In genomic region chr15:77035999-77036471, GRCh38 we compare ENCODE assay signal across 12 cellular contexts. TPM values are rescaled to one million over a fixed set of nuclear protein-coding genes. Genes with fewer than 3 reads are reported as not detected.
DNase-seq lines count a peak whose midpoint lies in the region; ATAC-seq, FAIRE-seq and TF ChIP-seq lines count a peak whose summit lies in the region.
"Had no signal": no experiment of that assay in that cellular context is flagged by ENCODE, and none has a peak within 500 bp of the region (broad histone marks: within the 10 kb centered on the region; RNA-seq: fewer than 3 reads in every experiment).

No MANE protein-coding gene starts in this region.

- no peak overlapping the region for H3K9ac ChIP-seq in kidney (ENCODE audit: low read length in 2 of 2)

- ATAC-seq in activated T-cell treated with anti-CD3 and anti-CD28 coated beads, Interleukin-2, amount 50 U/mL, for 4 hours, result no peak
- ATAC-seq in stimulated activated memory B cell treated with anti-CD40 and anti-IgM and Interleukin-4, amounts not matched to agents 10 μg/mL and 1 μg/mL and 100 μg/mL, for 72 hours, result no peak
- ATAC-seq in GM18517 (IDR thresholded peaks at IDR 0.05; ENCODE audit: unreplicated experiment) (no peak), GM18867 (IDR thresholded peaks at IDR 0.05; ENCODE audit: unreplicated experiment) (no peak)

- CTCF ChIA-PET in HEK293T (lab: Yijun Ruan, JAX), result interaction anchor here (0.6 to 1.1 kb wide), 3 partner anchors 31 to 464 kb away, joined by 3 read pairs; no protein-coding TSS in a partner anchor

- no peaks in the 10 kb centered on the region for H3K27me3 Mint-ChIP-seq in activated T-cell treated with anti-CD3 and anti-CD28 coated beads, Interleukin-2, amount 50 U/mL, for 24 hours
- no peaks in the 10 kb centered on the region for H3K27me3 Mint-ChIP-seq in activated T-cell treated with anti-CD3 and anti-CD28 coated beads, Interleukin-2, amount 50 U/mL, for 4 hours (ENCODE audit: low read depth)
- H3K27me3 Mint-ChIP-seq in activated T-helper 2 cell treated with anti-CD3 and anti-CD28 coated beads, Interferon-gamma antibody, Interleukin-2, Interleukin-4, amounts not matched to agents 10 μg/mL and 5 μg/mL and 100 μg/mL, durations not matched to agents 14 hours and 24 hours and 36 hours (ENCODE audit: low read depth), result no peaks in the 10 kb centered on the region
- no peaks in the 10 kb centered on the region for H3K27me3 Mint-ChIP-seq in stimulated activated memory B cell treated with anti-CD40 and anti-IgM and Interleukin-4, amounts not matched to agents 10 μg/mL and 1 μg/mL and 100 μg/mL, for 72 hours

- intact Hi-C loops in activated T-helper 2 cell treated with anti-CD3 and anti-CD28 coated beads, Interferon-gamma antibody, Interleukin-2, Interleukin-4, amounts not matched to agents 10 μg/mL and 5 μg/mL and 100 μg/mL, durations not matched to agents 14 hours and 24 hours and 36 hours (cut with micrococcal nuclease), result no loop called here
- intact Hi-C loops in kidney (cut with DNase I), result no loop called here

- POLR2A ChIA-PET in HEK293T (lab: Yijun Ruan, JAX), result interaction anchor here (1.4 kb wide), 1 partner anchor 10 kb away, joined by 4 read pairs; no protein-coding TSS in a partner anchor

- no peak overlapping the region for H3K4me3 Mint-ChIP-seq in activated T-cell treated with anti-CD3 and anti-CD28 coated beads, Interleukin-2, amount 50 U/mL, for 24 hours
- H3K4me3 Mint-ChIP-seq in activated T-cell treated with anti-CD3 and anti-CD28 coated beads, Interleukin-2, amount 50 U/mL, for 4 hours, result no peak overlapping the region
- no peak overlapping the region for H3K4me3 Mint-ChIP-seq in activated T-helper 2 cell treated with anti-CD3 and anti-CD28 coated beads, Interferon-gamma antibody, Interleukin-2, Interleukin-4, amounts not matched to agents 10 μg/mL and 5 μg/mL and 100 μg/mL, durations not matched to agents 14 hours and 24 hours and 36 hours (ENCODE audit: low read depth)
- H3K4me3 Mint-ChIP-seq in stimulated activated memory B cell treated with anti-CD40 and anti-IgM and Interleukin-4, amounts not matched to agents 10 μg/mL and 1 μg/mL and 100 μg/mL, for 72 hours, result no peak overlapping the region

- TF ChIP-seq CTCF in kidney (IDR thresholded peaks at IDR 0.05; ENCODE audit: borderline replicate concordance, extremely low read depth, insufficient read depth), result no peak

- H3K36me3 Mint-ChIP-seq in activated T-cell treated with anti-CD3 and anti-CD28 coated beads, Interleukin-2, amount 50 U/mL, for 24 hours (ENCODE audit: low read depth), result peaks cover 92% of the 10 kb centered on the region
- H3K36me3 Mint-ChIP-seq in activated T-cell treated with anti-CD3 and anti-CD28 coated beads, Interleukin-2, amount 50 U/mL, for 4 hours (ENCODE audit: insufficient read depth), result peaks cover 23% of the 10 kb centered on the region
- peaks cover 75% of the 10 kb centered on the region for H3K36me3 Mint-ChIP-seq in activated T-helper 2 cell treated with anti-CD3 and anti-CD28 coated beads, Interferon-gamma antibody, Interleukin-2, Interleukin-4, amounts not matched to agents 10 μg/mL and 5 μg/mL and 100 μg/mL, durations not matched to agents 14 hours and 24 hours and 36 hours (ENCODE audit: low read depth)
- peaks cover 29% of the 10 kb centered on the region for H3K36me3 Mint-ChIP-seq in stimulated activated memory B cell treated with anti-CD40 and anti-IgM and Interleukin-4, amounts not matched to agents 10 μg/mL and 1 μg/mL and 100 μg/mL, for 72 hours

- H3K36me3 ChIP-seq in kidney (ENCODE audit: control insufficient read depth in 1 of 2, insufficient read depth in 2 of 2, low read length in 2 of 2), result peaks cover under 1 to 3% of the 10 kb centered on the region in 2 donors

- no peaks in the 10 kb centered on the region for H3K4me1 ChIP-seq in kidney (ENCODE audit: control insufficient read depth in 1 of 2, insufficient read depth in 1 of 2, low read depth in 1 of 2, low read length in 2 of 2)

- no peak overlapping the region for H3K27ac ChIP-seq in kidney (ENCODE audit: low read depth in 2 of 2, low read length in 2 of 2)

- peaks cover 10% of the 10 kb centered on the region for H3K4me1 Mint-ChIP-seq in activated T-cell treated with anti-CD3 and anti-CD28 coated beads, Interleukin-2, amount 50 U/mL, for 24 hours (ENCODE audit: low read depth)
- H3K4me1 Mint-ChIP-seq in activated T-cell treated with anti-CD3 and anti-CD28 coated beads, Interleukin-2, amount 50 U/mL, for 4 hours (ENCODE audit: low read depth), result peaks cover 3% of the 10 kb centered on the region
- H3K4me1 Mint-ChIP-seq in activated T-helper 2 cell treated with anti-CD3 and anti-CD28 coated beads, Interferon-gamma antibody, Interleukin-2, Interleukin-4, amounts not matched to agents 10 μg/mL and 5 μg/mL and 100 μg/mL, durations not matched to agents 14 hours and 24 hours and 36 hours (ENCODE audit: low read depth), result peaks cover 7% of the 10 kb centered on the region
- peaks cover 37% of the 10 kb centered on the region for H3K4me1 Mint-ChIP-seq in stimulated activated memory B cell treated with anti-CD40 and anti-IgM and Interleukin-4, amounts not matched to agents 10 μg/mL and 1 μg/mL and 100 μg/mL, for 72 hours

- peak overlapping the region; percentile 85 for H3K27ac Mint-ChIP-seq in activated T-cell treated with anti-CD3 and anti-CD28 coated beads, Interleukin-2, amount 50 U/mL, for 24 hours
- H3K27ac Mint-ChIP-seq in activated T-helper 2 cell treated with anti-CD3 and anti-CD28 coated beads, Interferon-gamma antibody, Interleukin-2, Interleukin-4, amounts not matched to agents 10 μg/mL and 5 μg/mL and 100 μg/mL, durations not matched to agents 14 hours and 24 hours and 36 hours, result peak overlapping the region; percentile 33
- H3K27ac Mint-ChIP-seq in stimulated activated memory B cell treated with anti-CD40 and anti-IgM and Interleukin-4, amounts not matched to agents 10 μg/mL and 1 μg/mL and 100 μg/mL, for 72 hours, result peak overlapping the region; percentile 65

- H3K9me3 ChIP-seq in kidney (ENCODE audit: control insufficient read depth in 1 of 2, low read length in 2 of 2), result no peaks in the 10 kb centered on the region

- H3K4me3 ChIP-seq in kidney (ENCODE audit: low read length in 2 of 2), result no peak overlapping the region

- no peak for FAIRE-seq in kidney (lab: Jason Lieb, UNC)

- no peak for DNase-seq in activated T-cell treated with anti-CD3 and anti-CD28 coated beads, Interleukin-2, amount 50 U/mL, for 24 hours
- DNase-seq in activated T-cell treated with anti-CD3 and anti-CD28 coated beads, Interleukin-2, amount 50 U/mL, for 4 hours, result no peak
- DNase-seq in activated T-helper 2 cell treated with anti-CD3 and anti-CD28 coated beads, Interferon-gamma antibody, Interleukin-2, Interleukin-4, amounts not matched to agents 10 μg/mL and 5 μg/mL and 100 μg/mL, durations not matched to agents 14 hours and 24 hours and 36 hours (ENCODE audit: low spot score), result peak; percentile 5
- DNase-seq in kidney (peak; percentile 69), HEK293T (ENCODE audit: extremely low spot score) (no peak)
- DNase-seq: hypothalamus; NCI-H187 treated with DMSO at 0.1 percent for 48 hours; stimulated activated naive CD4-positive, alpha-beta T cell treated with Interleukin-2 at 50 U/mL for 16 hours had no signal

- H3K9me3 Mint-ChIP-seq in activated T-cell treated with anti-CD3 and anti-CD28 coated beads, Interleukin-2, amount 50 U/mL, for 24 hours, result peaks cover 8% of the 10 kb centered on the region
- H3K9me3 Mint-ChIP-seq in activated T-cell treated with anti-CD3 and anti-CD28 coated beads, Interleukin-2, amount 50 U/mL, for 4 hours, result peaks cover 4% of the 10 kb centered on the region
- peaks cover 6% of the 10 kb centered on the region for H3K9me3 Mint-ChIP-seq in activated T-helper 2 cell treated with anti-CD3 and anti-CD28 coated beads, Interferon-gamma antibody, Interleukin-2, Interleukin-4, amounts not matched to agents 10 μg/mL and 5 μg/mL and 100 μg/mL, durations not matched to agents 14 hours and 24 hours and 36 hours
- no peaks in the 10 kb centered on the region for H3K9me3 Mint-ChIP-seq in stimulated activated memory B cell treated with anti-CD40 and anti-IgM and Interleukin-4, amounts not matched to agents 10 μg/mL and 1 μg/mL and 100 μg/mL, for 72 hours

TF ChIP-seq in HEK293T, 16 proteins besides CTCF, POLR2A, EP300 and RAD21:
- TF ChIP-seq NFRKB (IDR thresholded peaks at IDR 0.05) (no peak), CTBP1 (IDR thresholded peaks at IDR 0.05; ENCODE audit: borderline replicate concordance) (no peak), TARDBP (IDR thresholded peaks at IDR 0.05) (no peak), L3MBTL2 (conservative IDR thresholded peaks at IDR 0.05) (no peak), FOXM1 (IDR thresholded peaks at IDR 0.05; ENCODE audit: borderline replicate concordance) (no peak), ZNF384 (IDR thresholded peaks at IDR 0.05) (no peak), FOXA1 (IDR thresholded peaks at IDR 0.05) (no peak)

RNA-seq across cellular contexts. Expression of gene TSPAN3, which starts 34.9 kb away (rescaled TPM):
- total RNA-seq in activated T-cell treated with anti-CD3 and anti-CD28 coated beads, Interleukin-2, amount 50 U/mL, for 4 hours, result 10 to 100 TPM; 38.6 to 53.1 (median 42.8) TPM
- total RNA-seq in activated T-helper 2 cell treated with anti-CD3 and anti-CD28 coated beads, Interferon-gamma antibody, Interleukin-2, Interleukin-4, amounts not matched to agents 10 μg/mL and 5 μg/mL and 100 μg/mL, durations not matched to agents 14 hours and 24 hours and 36 hours, result 37.8 and 40.1 TPM in 2 replicates
- 245 TPM for total RNA-seq in kidney
- 273 TPM for polyA plus RNA-seq in kidney (ENCODE audit: insufficient read depth, low read depth, low replicate concordance)

RNA-seq across cellular contexts. Expression of gene PSTPIP1, which starts 41.1 kb away (rescaled TPM):
- 100 to 1,000 TPM in 1 of 3 donors, 10 to 100 TPM in 2; 85.4 to 130 (median 92.1) TPM for total RNA-seq in activated T-cell treated with anti-CD3 and anti-CD28 coated beads, Interleukin-2, amount 50 U/mL, for 4 hours
- 167 and 169 TPM in 2 replicates for total RNA-seq in activated T-helper 2 cell treated with anti-CD3 and anti-CD28 coated beads, Interferon-gamma antibody, Interleukin-2, Interleukin-4, amounts not matched to agents 10 μg/mL and 5 μg/mL and 100 μg/mL, durations not matched to agents 14 hours and 24 hours and 36 hours
- total RNA-seq in kidney, result 22.1 TPM
- polyA plus RNA-seq in kidney (ENCODE audit: insufficient read depth, low read depth, low replicate concordance), result 2.2 TPM
- total RNA-seq: myocyte had no signal

Comparison
In these comparisons a context has a peak if more than half of its experiments do, and no peak if none do; other contexts are left out.
1. DNase-seq: peak in activated T-helper 2 cell treated with anti-CD3 and anti-CD28 coated beads, Interferon-gamma antibody, Interleukin-2, Interleukin-4, amounts not matched to agents 10 μg/mL and 5 μg/mL and 100 μg/mL, durations not matched to agents 14 hours and 24 hours and 36 hours (single experiment) and kidney (single experiment); none in activated T-cell treated with anti-CD3 and anti-CD28 coated beads, Interleukin-2, amount 50 U/mL, for 24 hours (single experiment), activated T-cell treated with anti-CD3 and anti-CD28 coated beads, Interleukin-2, amount 50 U/mL, for 4 hours (single experiment) and HEK293T (single experiment).
2. H3K27ac Mint-ChIP-seq: peak in every context shown above with its lines; median percentile 85 in activated T-cell treated with anti-CD3 and anti-CD28 coated beads, Interleukin-2, amount 50 U/mL, for 24 hours; 65 in stimulated activated memory B cell treated with anti-CD40 and anti-IgM and Interleukin-4, amounts not matched to agents 10 μg/mL and 1 μg/mL and 100 μg/mL, for 72 hours; 33 in activated T-helper 2 cell treated with anti-CD3 and anti-CD28 coated beads, Interferon-gamma antibody, Interleukin-2, Interleukin-4, amounts not matched to agents 10 μg/mL and 5 μg/mL and 100 μg/mL, durations not matched to agents 14 hours and 24 hours and 36 hours.